In the genomic region with DNA sequence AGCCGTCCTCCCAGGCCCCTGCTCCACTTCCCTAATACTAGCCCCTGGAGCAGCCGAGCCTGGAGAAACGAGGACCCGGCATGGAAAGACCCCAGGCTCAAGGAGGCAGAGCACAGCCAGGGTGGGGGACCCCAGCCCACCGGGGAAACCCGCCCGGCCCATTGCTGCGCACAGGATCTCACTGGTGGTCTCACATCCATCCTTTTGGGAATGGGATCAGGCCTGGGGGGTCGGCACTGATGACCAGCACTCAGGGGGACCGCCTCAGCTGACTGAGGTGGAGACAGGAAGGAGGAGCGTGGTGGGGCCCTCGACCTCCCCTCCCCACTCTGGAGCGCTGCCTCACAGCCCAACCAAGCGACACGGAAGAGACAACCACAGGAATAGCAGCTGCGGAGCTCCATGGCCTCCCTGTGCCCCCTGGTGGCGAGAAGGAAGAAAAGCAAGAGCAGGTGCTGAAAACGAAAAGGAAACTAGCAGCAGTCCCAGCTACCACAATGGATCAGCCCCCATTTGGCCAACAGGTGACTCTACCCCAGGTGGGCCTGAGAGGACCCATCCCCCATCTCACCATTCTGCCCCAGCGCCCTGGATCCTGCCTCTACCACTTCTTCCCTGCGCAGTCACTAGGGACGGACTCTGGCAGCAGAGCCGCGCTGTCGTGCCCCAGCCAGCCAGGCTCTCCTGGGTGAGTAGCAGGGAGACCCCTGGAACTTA, we compare ENCODE assay signal across 8 cellular contexts. TPM values are rescaled to one million over a fixed set of nuclear protein-coding genes. Genes with fewer than 3 reads are reported as not detected.
DNase-seq lines count a peak whose midpoint lies in the region; ATAC-seq and TF ChIP-seq lines count a peak whose summit lies in the region.
"Not testable (repeated sequence)": the region's sequence is repeated elsewhere in the genome, so short reads cannot be mapped to it uniquely, and the experiment has no call there.

No MANE protein-coding gene starts in this region.

- H3K4me2 ChIP-seq in neural cell (ENCODE audit: low read length): not testable (repeated sequence)

- not testable (repeated sequence) for H3K9ac ChIP-seq in neural cell (ENCODE audit: low read length); stomach smooth muscle (ENCODE audit: low read length in 2 of 2)

- not testable (repeated sequence) for TF ChIP-seq EP300 in neural cell (conservative IDR thresholded peaks at IDR 0.05; ENCODE audit: poor library complexity, severe bottlenecking)

- H2AFZ ChIP-seq in neural cell (ENCODE audit: low read depth, low read length): not testable (repeated sequence)

- H3K4me1 Mint-ChIP-seq in activated T-helper 2 cell treated with anti-CD3 and anti-CD28 coated beads, Interferon-gamma antibody, Interleukin-2, Interleukin-4, amounts not matched to agents 10 μg/mL and 5 μg/mL and 100 μg/mL, durations not matched to agents 14 hours and 24 hours and 36 hours (ENCODE audit: low read depth): not testable (repeated sequence)

- peak; percentile 64 for TF ChIP-seq CTCF in RWPE2 (IDR thresholded peaks at IDR 0.05; ENCODE audit: poor library complexity, severe bottlenecking)
- TF ChIP-seq CTCF in neural cell (IDR thresholded peaks at IDR 0.05; ENCODE audit: poor library complexity, severe bottlenecking): peak; percentile 61

- peaks cover 18% of the 10 kb centered on the region for H3K27me3 Mint-ChIP-seq in activated T-helper 2 cell treated with anti-CD3 and anti-CD28 coated beads, Interferon-gamma antibody, Interleukin-2, Interleukin-4, amounts not matched to agents 10 μg/mL and 5 μg/mL and 100 μg/mL, durations not matched to agents 14 hours and 24 hours and 36 hours (ENCODE audit: low read depth)

- not testable (repeated sequence) for H3K27ac Mint-ChIP-seq in activated T-helper 2 cell treated with anti-CD3 and anti-CD28 coated beads, Interferon-gamma antibody, Interleukin-2, Interleukin-4, amounts not matched to agents 10 μg/mL and 5 μg/mL and 100 μg/mL, durations not matched to agents 14 hours and 24 hours and 36 hours

- intact Hi-C loops in activated T-helper 2 cell treated with anti-CD3 and anti-CD28 coated beads, Interferon-gamma antibody, Interleukin-2, Interleukin-4, amounts not matched to agents 10 μg/mL and 5 μg/mL and 100 μg/mL, durations not matched to agents 14 hours and 24 hours and 36 hours (cut with micrococcal nuclease): not testable (repeated sequence)

- peak; percentile 45 for TF ChIP-seq RAD21 in neural cell (conservative IDR thresholded peaks at IDR 0.05)

- not testable (repeated sequence) for H3K36me3 Mint-ChIP-seq in activated T-helper 2 cell treated with anti-CD3 and anti-CD28 coated beads, Interferon-gamma antibody, Interleukin-2, Interleukin-4, amounts not matched to agents 10 μg/mL and 5 μg/mL and 100 μg/mL, durations not matched to agents 14 hours and 24 hours and 36 hours (ENCODE audit: low read depth)

- H3K36me3 ChIP-seq in H7 (replicated peaks; ENCODE audit: control insufficient read depth, insufficient read depth, low read length); RWPE2 (ENCODE audit: low read depth); neural cell (ENCODE audit: insufficient read depth, low read length); stomach smooth muscle (ENCODE audit: control insufficient read depth in 2 of 2, insufficient read depth in 2 of 2, low read length in 2 of 2): not testable (repeated sequence)

- H3K4me1 ChIP-seq in RWPE2 (ENCODE audit: insufficient read depth, poor library complexity, severe bottlenecking) (peaks cover 14% of the 10 kb centered on the region), stomach smooth muscle (ENCODE audit: control insufficient read depth, insufficient read depth, low read length) (peaks cover 11% of the 10 kb centered on the region)

- not testable (repeated sequence) for H3K9me3 ChIP-seq in RWPE2 (ENCODE audit: severe bottlenecking); neural cell (ENCODE audit: low read length); stomach smooth muscle (ENCODE audit: control insufficient read depth in 2 of 2, low read length in 2 of 2)

- not testable (repeated sequence) for H3K9me2 ChIP-seq in neural cell (ENCODE audit: insufficient read depth, low read length)

- H3K4me3 Mint-ChIP-seq in activated T-helper 2 cell treated with anti-CD3 and anti-CD28 coated beads, Interferon-gamma antibody, Interleukin-2, Interleukin-4, amounts not matched to agents 10 μg/mL and 5 μg/mL and 100 μg/mL, durations not matched to agents 14 hours and 24 hours and 36 hours (ENCODE audit: low read depth): peak overlapping the region; percentile 53

- H3K27me3 ChIP-seq in H7 (ENCODE audit: control insufficient read depth, insufficient read depth, low read length) (peaks cover 25% of the 10 kb centered on the region), neural cell (ENCODE audit: insufficient read depth, low read depth, low read length) (peaks cover 19% of the 10 kb centered on the region)
- H3K27me3 ChIP-seq in RWPE2 (ENCODE audit: insufficient read depth, poor library complexity, severe bottlenecking); stomach smooth muscle (ENCODE audit: control insufficient read depth in 1 of 2, insufficient read depth in 2 of 2, low read length in 2 of 2): not testable (repeated sequence)

- H3K4me3 ChIP-seq in H7 (ENCODE audit: insufficient read depth, low read depth, low read length): peak overlapping the region; percentile 35; the same call in 1 of the 2 replicates
- H3K4me3 ChIP-seq in RWPE2 (ENCODE audit: severe bottlenecking): not testable (repeated sequence)
- peak overlapping the region; percentile 25 for H3K4me3 ChIP-seq in neural cell (ENCODE audit: low read length)
- H3K4me3 ChIP-seq in stomach smooth muscle (ENCODE audit: low read length in 2 of 2): peak overlapping the region; percentile 15 to 57

- H3F3A ChIP-seq in neural cell (ENCODE audit: insufficient read depth, low read length, poor library complexity, severe bottlenecking): not testable (repeated sequence)

- H4K20me1 ChIP-seq in neural cell (ENCODE audit: insufficient read depth): not testable (repeated sequence)

- DNase-seq in EL (peak; percentile 67), H7 (peak; percentile 83), LHCN-M2 (ENCODE audit: low read depth) (peak; percentile 62), fibroblast of the conjunctiva (ENCODE audit: low read depth) (peak; percentile 27)
- DNase-seq in RWPE2 (ENCODE audit: low spot score): not testable (repeated sequence)
- peak; percentile 57 for DNase-seq in activated T-helper 2 cell treated with anti-CD3 and anti-CD28 coated beads, Interferon-gamma antibody, Interleukin-2, Interleukin-4, amounts not matched to agents 10 μg/mL and 5 μg/mL and 100 μg/mL, durations not matched to agents 14 hours and 24 hours and 36 hours (ENCODE audit: low spot score)

- H3K79me2 ChIP-seq in neural cell (replicated peaks; ENCODE audit: insufficient read depth, low read length): not testable (repeated sequence)

- H3K27ac ChIP-seq in RWPE2 (ENCODE audit: poor library complexity, severe bottlenecking); neural cell (ENCODE audit: low read length); stomach smooth muscle (ENCODE audit: low read length): not testable (repeated sequence)

- ATAC-seq in RWPE2 (ENCODE audit: low read depth): peak; percentile 30; the same call in 2 of the 3 replicates

- not testable (repeated sequence) for H3K9me3 Mint-ChIP-seq in activated T-helper 2 cell treated with anti-CD3 and anti-CD28 coated beads, Interferon-gamma antibody, Interleukin-2, Interleukin-4, amounts not matched to agents 10 μg/mL and 5 μg/mL and 100 μg/mL, durations not matched to agents 14 hours and 24 hours and 36 hours

TF ChIP-seq in neural cell, 6 proteins besides CTCF, POLR2A, EP300 and RAD21:
- TF ChIP-seq SMC3 (conservative IDR thresholded peaks at IDR 0.05; ENCODE audit: poor library complexity): peak; percentile 66

RNA-seq across cellular contexts. Expression of a gene that starts 31.9 kb away (rescaled TPM):
- total RNA-seq in H7 (2014; rRNA removed; shearing (Covaris generic)): 3.1 and 3.8 TPM in 2 replicates
- total RNA-seq in LHCN-M2 (2014; rRNA removed): 47.8 and 53.4 TPM in 2 replicates
- 44.0 TPM for polyA plus RNA-seq in LHCN-M2 (2012)
- 0.46 and 0.91 TPM in 2 replicates for total RNA-seq in activated T-helper 2 cell treated with anti-CD3 and anti-CD28 coated beads, Interferon-gamma antibody, Interleukin-2, Interleukin-4, amounts not matched to agents 10 μg/mL and 5 μg/mL and 100 μg/mL, durations not matched to agents 14 hours and 24 hours and 36 hours
- polyA plus RNA-seq in neural cell: 1.5 and 2.1 TPM in 2 replicates
- 8.8 and 9.7 TPM in 2 replicates for polyA minus RNA-seq in neural cell

RNA-seq across cellular contexts. Expression of a gene that starts 34.4 kb away (rescaled TPM):
- total RNA-seq in H7 (2014; rRNA removed; shearing (Covaris generic)): not detected in 2 replicates
- not detected in 2 replicates for total RNA-seq in LHCN-M2 (2014; rRNA removed)
- polyA plus RNA-seq in LHCN-M2 (2012): not detected
- 0.39 TPM in 1 of 2 replicates, not detected in the other for total RNA-seq in activated T-helper 2 cell treated with anti-CD3 and anti-CD28 coated beads, Interferon-gamma antibody, Interleukin-2, Interleukin-4, amounts not matched to agents 10 μg/mL and 5 μg/mL and 100 μg/mL, durations not matched to agents 14 hours and 24 hours and 36 hours
- polyA plus RNA-seq in neural cell: not detected in 2 replicates
- not detected in 2 replicates for polyA minus RNA-seq in neural cell

Comparison
In these comparisons a context has a peak if more than half of its experiments do, and no peak if none do; other contexts are left out.
1. RNA of a gene that starts 31.9 kb away (total RNA-seq): 47.8 to 53.4 TPM in LHCN-M2; 3.1 to 3.8 TPM in H7 and 0.46 to 0.91 TPM in activated T-helper 2 cell treated with anti-CD3 and anti-CD28 coated beads, Interferon-gamma antibody, Interleukin-2, Interleukin-4, amounts not matched to agents 10 μg/mL and 5 μg/mL and 100 μg/mL, durations not matched to agents 14 hours and 24 hours and 36 hours; every median in the first group is over 10 times any median in the second.